In genomic region chr14:84029246-84029645, GRCh38 we compare ENCODE assay signal across 28 cellular contexts.
"Had no signal": no experiment of that assay in that cellular context is flagged by ENCODE, and none has a peak within 500 bp of the region (broad histone marks: within the 10 kb centered on the region; RNA-seq: fewer than 3 reads in every experiment).

No MANE protein-coding gene starts in this region.

- H3K4me3 ChIP-seq: adrenal gland, body of pancreas had no signal

- H3K36me3 ChIP-seq: adrenal gland, WERI-Rb-1 had no signal

- H3K27ac ChIP-seq: adrenal gland, body of pancreas, WERI-Rb-1 had no signal

- DNase-seq: activated B cell treated with CpG ODN at 0.5 μM for 24 hours; activated CD4-positive, alpha-beta T cell treated with anti-CD3 and anti-CD28 coated beads for 48 hours; activated CD4-positive, alpha-beta T cell treated with anti-CD3 and anti-CD28 coated beads, Interleukin-2, amount 50 U/mL, for 1 hour; activated CD4-positive, alpha-beta T cell treated with anti-CD3 and anti-CD28 coated beads, Interleukin-2, amount 50 U/mL, for 48 hours; activated CD8-positive, alpha-beta memory T cell treated with anti-CD3 and anti-CD28 coated beads for 24 hours; activated CD8-positive, alpha-beta T cell treated with anti-CD3 and anti-CD28 coated beads for 36 hours; activated effector memory CD4-positive, alpha-beta T cell treated with Interleukin-2 at 50 U/mL for 16 hours; activated gamma-delta T cell treated with Interleukin-2 at 50 U/mL for 16 hours; activated naive CD4-positive, alpha-beta T cell treated with anti-CD3 and anti-CD28 coated beads, Interleukin-2, amount 50 U/mL, for 16 hours; activated naive CD4-positive, alpha-beta T cell treated with Interleukin-2 at 50 U/mL for 16 hours; activated T-cell treated with anti-CD3 and anti-CD28 coated beads, Interleukin-2, amount 50 U/mL, for 4 hours; adrenal gland; amygdala; aorta; caudate nucleus; cortex of kidney; effector CD8-positive, alpha-beta T cell; head of caudate nucleus; T-helper 17 cell; T1000; WERI-Rb-1 had no signal

- FAIRE-seq: colon, endometrium, frontal cortex had no signal

- ATAC-seq: activated CD4-positive, CD25-positive, alpha-beta regulatory T cell treated with anti-CD3 and anti-CD28 coated beads, Interleukin-2, amount 50 U/mL, for 24 hours; activated CD8-positive, alpha-beta T cell treated with anti-CD3 and anti-CD28 coated beads for 36 hours; activated T-cell treated with anti-CD3 and anti-CD28 coated beads, Interleukin-2, amount 50 U/mL, for 4 hours; activated T-helper 17 cell treated with anti-CD3 and anti-CD28 coated beads, Interleukin-2, amount 50 U/mL, for 72 hours; body of pancreas; esophagus mucosa; T-helper 17 cell had no signal

- H3K4me1 ChIP-seq: adrenal gland had no signal

- H3K9me3 ChIP-seq: adrenal gland, body of pancreas had no signal

- H3K27me3 ChIP-seq: adrenal gland, body of pancreas had no signal
